In genomic region chr1:3129133-3129490, GRCh38 we compare ENCODE assay signal across 1 cellular context.
TF ChIP-seq lines count a peak whose summit lies in the region.

No MANE protein-coding gene starts in this region.

TF ChIP-seq in WTC11, 78 proteins besides CTCF, POLR2A, EP300 and RAD21 (continued from another document):
- TF ChIP-seq USF2 (CRISPR knock-in tag; IDR thresholded peaks at IDR 0.05): no peak
TF ChIP-seq in WTC11: peak in this region for 0.
